Comparison of ENCODE assay signal across 1 cellular context in genomic region chr10:119667562-119668328, GRCh38.
TF ChIP-seq lines count a peak whose summit lies in the region.

No MANE protein-coding gene starts in this region.

TF ChIP-seq in K562, 482 proteins besides CTCF, POLR2A, EP300 and RAD21 (continued from another document and continues in another):
- TF ChIP-seq MNT (conservative IDR thresholded peaks at IDR 0.05) = peak; percentile 32 to 69; a peak in 2 of 4 replicates
- TF ChIP-seq, protein P1, sequence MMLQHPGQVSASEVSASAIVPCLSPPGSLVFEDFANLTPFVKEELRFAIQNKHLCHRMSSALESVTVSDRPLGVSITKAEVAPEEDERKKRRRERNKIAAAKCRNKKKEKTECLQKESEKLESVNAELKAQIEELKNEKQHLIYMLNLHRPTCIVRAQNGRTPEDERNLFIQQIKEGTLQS (IDR thresholded peaks at IDR 0.05) = peak; percentile 47; the same call in 1 of the 2 replicates
- TF ChIP-seq, protein P1 (CRISPR knock-in tag; conservative IDR thresholded peaks at IDR 0.05) = no peak
- no peak for TF ChIP-seq FOXA3 (CRISPR knock-in tag; conservative IDR thresholded peaks at IDR 0.05 in 1 of 2, IDR thresholded peaks at IDR 0.05 in 1 of 2)
- 0 out of 2 replicates have a peak, but pooled peaks have one; percentile 28 for TF ChIP-seq ARID1B (IDR thresholded peaks at IDR 0.05)
- TF ChIP-seq MGA (IDR thresholded peaks at IDR 0.05) = no peak
- no peak for TF ChIP-seq PCBP2 (IDR thresholded peaks at IDR 0.05; ENCODE audit: low read depth, low read length, poor library complexity, severe bottlenecking)
- peak; percentile 50; the same call in 1 of the 2 replicates for TF ChIP-seq JUN (IDR thresholded peaks at IDR 0.05; ENCODE audit: borderline replicate concordance, low read depth, low read length)
- TF ChIP-seq JUN (CRISPR knock-in tag; IDR thresholded peaks at IDR 0.05; ENCODE audit: borderline replicate concordance) = no peak
- TF ChIP-seq RUNX1 (IDR thresholded peaks at IDR 0.05; ENCODE audit: low read depth) = no peak
- TF ChIP-seq, protein P2, sequence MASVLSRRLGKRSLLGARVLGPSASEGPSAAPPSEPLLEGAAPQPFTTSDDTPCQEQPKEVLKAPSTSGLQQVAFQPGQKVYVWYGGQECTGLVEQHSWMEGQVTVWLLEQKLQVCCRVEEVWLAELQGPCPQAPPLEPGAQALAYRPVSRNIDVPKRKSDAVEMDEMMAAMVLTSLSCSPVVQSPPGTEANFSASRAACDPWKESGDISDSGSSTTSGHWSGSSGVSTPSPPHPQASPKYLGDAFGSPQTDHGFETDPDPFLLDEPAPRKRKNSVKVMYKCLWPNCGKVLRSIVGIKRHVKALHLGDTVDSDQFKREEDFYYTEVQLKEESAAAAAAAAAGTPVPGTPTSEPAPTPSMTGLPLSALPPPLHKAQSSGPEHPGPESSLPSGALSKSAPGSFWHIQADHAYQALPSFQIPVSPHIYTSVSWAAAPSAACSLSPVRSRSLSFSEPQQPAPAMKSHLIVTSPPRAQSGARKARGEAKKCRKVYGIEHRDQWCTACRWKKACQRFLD (CRISPR knock-in tag; IDR thresholded peaks at IDR 0.05) = peak; percentile 20; the same call in 1 of the 2 replicates
- peak; percentile 21; the same call in 1 of the 2 replicates for TF ChIP-seq ZNF24 (IDR thresholded peaks at IDR 0.05)
- peak; percentile 12 for TF ChIP-seq MEIS2 (IDR thresholded peaks at IDR 0.05; ENCODE audit: partially characterized antibody)
- TF ChIP-seq ZNF766 (CRISPR knock-in tag; conservative IDR thresholded peaks at IDR 0.05) = peak; percentile 96
- TF ChIP-seq ZBTB17 (CRISPR knock-in tag; IDR thresholded peaks at IDR 0.05) = no peak
- TF ChIP-seq LEF1 (IDR thresholded peaks at IDR 0.05) = no peak
- TF ChIP-seq ZKSCAN8 (CRISPR knock-in tag; IDR thresholded peaks at IDR 0.05) = no peak
- peak; percentile 25 for TF ChIP-seq C11orf30 (IDR thresholded peaks at IDR 0.05; ENCODE audit: low read depth)
- 0 out of 2 replicates have a peak, but pooled peaks have one; percentile 21 for TF ChIP-seq MAFG (tag; conservative IDR thresholded peaks at IDR 0.05)
- TF ChIP-seq ZNF165 (CRISPR knock-in tag; IDR thresholded peaks at IDR 0.05; ENCODE audit: borderline replicate concordance) = no peak
- TF ChIP-seq, protein P3, sequence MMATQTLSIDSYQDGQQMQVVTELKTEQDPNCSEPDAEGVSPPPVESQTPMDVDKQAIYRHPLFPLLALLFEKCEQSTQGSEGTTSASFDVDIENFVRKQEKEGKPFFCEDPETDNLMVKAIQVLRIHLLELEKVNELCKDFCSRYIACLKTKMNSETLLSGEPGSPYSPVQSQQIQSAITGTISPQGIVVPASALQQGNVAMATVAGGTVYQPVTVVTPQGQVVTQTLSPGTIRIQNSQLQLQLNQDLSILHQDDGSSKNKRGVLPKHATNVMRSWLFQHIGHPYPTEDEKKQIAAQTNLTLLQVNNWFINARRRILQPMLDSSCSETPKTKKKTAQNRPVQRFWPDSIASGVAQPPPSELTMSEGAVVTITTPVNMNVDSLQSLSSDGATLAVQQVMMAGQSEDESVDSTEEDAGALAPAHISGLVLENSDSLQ (IDR thresholded peaks at IDR 0.05) = peak; percentile 25; the same call in 1 of the 2 replicates
- TF ChIP-seq CBFA2T3 (IDR thresholded peaks at IDR 0.05) = 0 out of 2 replicates have a peak, but pooled peaks have one; percentile 3
- peak; percentile 83 for TF ChIP-seq FOSL1 (tag; conservative IDR thresholded peaks at IDR 0.05)
- TF ChIP-seq MYNN (IDR thresholded peaks at IDR 0.05) = 0 out of 2 replicates have a peak, but pooled peaks have one; percentile 13
- no peak for TF ChIP-seq MYNN (CRISPR knock-in tag; IDR thresholded peaks at IDR 0.05)
- TF ChIP-seq ESRRA (IDR thresholded peaks at IDR 0.05; ENCODE audit: borderline replicate concordance, low read depth) = 0 out of 2 replicates have a peak, but pooled peaks have one; percentile 27
- TF ChIP-seq NRF1 (conservative IDR thresholded peaks at IDR 0.05 in 1 of 2, IDR thresholded peaks at IDR 0.05 in 1 of 2) = peak in 1 of 2 experiments; percentile 50; a peak in 2 of 4 replicates
- 0 out of 2 replicates have a peak, but pooled peaks have one; percentile 12 for TF ChIP-seq BHLHE40 (IDR thresholded peaks at IDR 0.05; ENCODE audit: low read length)
- TF ChIP-seq JUND (IDR thresholded peaks at IDR 0.05; ENCODE audit: borderline replicate concordance, low read depth, low read length) = peak; percentile 75
- peak; percentile 40; the same call in 1 of the 3 replicates for TF ChIP-seq JUND (tag; IDR thresholded peaks at IDR 0.05; ENCODE audit: borderline replicate concordance, low read depth, low read length)
- peak; percentile 43; the same call in 1 of the 2 replicates for TF ChIP-seq DPF2 (IDR thresholded peaks at IDR 0.05)
- TF ChIP-seq TAF9B (IDR thresholded peaks at IDR 0.05; ENCODE audit: partially characterized antibody) = no peak
- TF ChIP-seq, protein P4, sequence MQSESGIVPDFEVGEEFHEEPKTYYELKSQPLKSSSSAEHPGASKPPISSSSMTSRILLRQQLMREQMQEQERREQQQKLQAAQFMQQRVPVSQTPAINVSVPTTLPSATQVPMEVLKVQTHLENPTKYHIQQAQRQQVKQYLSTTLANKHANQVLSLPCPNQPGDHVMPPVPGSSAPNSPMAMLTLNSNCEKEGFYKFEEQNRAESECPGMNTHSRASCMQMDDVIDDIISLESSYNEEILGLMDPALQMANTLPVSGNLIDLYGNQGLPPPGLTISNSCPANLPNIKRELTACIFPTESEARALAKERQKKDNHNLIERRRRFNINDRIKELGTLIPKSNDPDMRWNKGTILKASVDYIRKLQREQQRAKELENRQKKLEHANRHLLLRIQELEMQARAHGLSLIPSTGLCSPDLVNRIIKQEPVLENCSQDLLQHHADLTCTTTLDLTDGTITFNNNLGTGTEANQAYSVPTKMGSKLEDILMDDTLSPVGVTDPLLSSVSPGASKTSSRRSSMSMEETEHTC (IDR thresholded peaks at IDR 0.05) = no peak
- TF ChIP-seq ZNF431 (CRISPR knock-in tag; IDR thresholded peaks at IDR 0.05) = no peak
- TF ChIP-seq, protein P5, sequence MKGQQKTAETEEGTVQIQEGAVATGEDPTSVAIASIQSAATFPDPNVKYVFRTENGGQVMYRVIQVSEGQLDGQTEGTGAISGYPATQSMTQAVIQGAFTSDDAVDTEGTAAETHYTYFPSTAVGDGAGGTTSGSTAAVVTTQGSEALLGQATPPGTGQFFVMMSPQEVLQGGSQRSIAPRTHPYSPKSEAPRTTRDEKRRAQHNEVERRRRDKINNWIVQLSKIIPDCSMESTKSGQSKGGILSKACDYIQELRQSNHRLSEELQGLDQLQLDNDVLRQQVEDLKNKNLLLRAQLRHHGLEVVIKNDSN (CRISPR knock-in tag; IDR thresholded peaks at IDR 0.05) = no peak
- TF ChIP-seq, protein P6, sequence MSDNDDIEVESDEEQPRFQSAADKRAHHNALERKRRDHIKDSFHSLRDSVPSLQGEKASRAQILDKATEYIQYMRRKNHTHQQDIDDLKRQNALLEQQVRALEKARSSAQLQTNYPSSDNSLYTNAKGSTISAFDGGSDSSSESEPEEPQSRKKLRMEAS (CRISPR knock-in tag; IDR thresholded peaks at IDR 0.05) = peak; percentile 31; the same call in 1 of the 2 replicates
- TF ChIP-seq BRCA1 (IDR thresholded peaks at IDR 0.05) = no peak
- no peak for TF ChIP-seq BRCA1 (CRISPR knock-in tag; IDR thresholded peaks at IDR 0.05)
- no peak for TF ChIP-seq GTF3C2 (IDR thresholded peaks at IDR 0.05; ENCODE audit: borderline replicate concordance, extremely low read depth, insufficient read length)
